10 cellular contexts compared by ENCODE assay signal in the genomic region with DNA sequence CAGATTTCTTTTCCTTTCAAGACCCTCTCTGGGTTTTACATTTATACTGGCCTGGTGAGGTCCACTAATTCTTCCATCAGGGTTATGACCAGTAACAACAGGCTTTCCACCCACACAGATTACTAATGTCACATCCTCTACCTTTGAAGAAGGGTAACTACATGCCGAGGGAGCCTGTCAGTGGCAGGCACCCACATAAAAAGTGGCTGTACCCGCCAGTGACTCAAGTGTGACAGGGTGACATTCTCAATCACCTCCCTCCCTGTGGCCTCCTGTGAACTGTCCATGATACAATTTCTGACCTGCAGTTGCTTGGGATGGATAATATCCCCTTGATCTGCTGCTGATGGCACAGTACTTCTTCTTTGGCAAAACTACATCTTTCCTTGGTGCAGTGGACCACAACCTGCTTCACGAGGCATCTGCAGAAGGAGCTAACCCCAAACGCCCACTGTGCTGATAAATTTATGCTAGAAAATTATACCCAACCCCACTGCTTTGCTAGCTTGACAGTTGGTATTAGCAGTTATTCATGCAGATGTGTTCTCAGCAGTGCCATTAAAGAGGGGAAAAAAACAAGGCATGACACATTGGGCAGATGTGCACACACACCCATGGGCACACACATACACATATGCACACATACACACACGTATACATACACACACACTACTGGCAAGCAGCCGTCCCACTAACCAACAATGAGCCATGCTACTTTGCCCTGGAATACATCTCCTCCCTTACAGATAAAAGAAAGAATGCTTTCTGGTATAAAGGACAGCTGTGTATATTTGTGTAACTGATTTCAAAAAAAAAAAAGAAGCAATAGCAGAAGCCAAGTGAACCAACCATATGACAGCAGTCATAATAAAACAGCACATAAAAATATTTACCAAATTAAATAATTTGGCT. TPM values are rescaled to one million over a fixed set of nuclear protein-coding genes. Genes with fewer than 3 reads are reported as not detected.
DNase-seq lines count a peak whose midpoint lies in the region; ATAC-seq and TF ChIP-seq lines count a peak whose summit lies in the region.
"Had no signal": no experiment of that assay in that cellular context is flagged by ENCODE, and none has a peak within 500 bp of the region (broad histone marks: within the 10 kb centered on the region; RNA-seq: fewer than 3 reads in every experiment).

No MANE protein-coding gene starts in this region.

- H3K9me3 ChIP-seq in BLaER1 treated with 17β-estradiol and CSF1 and Interleukin-3, amounts not matched to agents 10 nM and 100 nM (replicated peaks in 1 of 11): peaks cover 0 to 9% (median 3%) of the 10 kb centered on the region in 11 experiments; a peak in 6 of 22 replicates
- H3K9me3 ChIP-seq in right cardiac atrium (ENCODE audit: control insufficient read depth, low read length): no peaks in the 10 kb centered on the region
- no peaks in the 10 kb centered on the region for H3K9me3 ChIP-seq in colonic mucosa
- no peaks in the 10 kb centered on the region for H3K9me3 ChIP-seq in upper lobe of right lung

- no peaks in the 10 kb centered on the region for H3K27me3 ChIP-seq in BLaER1 treated with 17β-estradiol and CSF1 and Interleukin-3, amounts not matched to agents 10 nM and 100 nM
- H3K27me3 ChIP-seq in right cardiac atrium (ENCODE audit: control insufficient read depth, insufficient read depth): no peaks in the 10 kb centered on the region
- H3K27me3 ChIP-seq in colonic mucosa: no peaks in the 10 kb centered on the region
- H3K27me3 ChIP-seq in upper lobe of right lung: no peaks in the 10 kb centered on the region

- ATAC-seq in GM21360 (IDR thresholded peaks at IDR 0.05; ENCODE audit: unreplicated experiment): peak; percentile 46
- ATAC-seq in activated CD8-positive, alpha-beta T cell treated with anti-CD3 and anti-CD28 coated beads, Interleukin-2, amount 10 ng/mL, durations not matched to agents 7 days and 5 days: peak; percentile 38
- no peak for ATAC-seq in right cardiac atrium
- ATAC-seq in upper lobe of right lung: no peak

- DNase-seq in activated CD8-positive, alpha-beta T cell treated with anti-CD3 and anti-CD28 coated beads, Interleukin-2, amount 10 ng/mL, durations not matched to agents 7 days and 5 days: no peak
- DNase-seq in right cardiac atrium (no peak), hepatic stellate cell (ENCODE audit: low spot score) (no peak), colonic mucosa (no peak), LoVo (ENCODE audit: low spot score) (no peak), upper lobe of right lung (no peak)
- DNase-seq: activated CD4-positive, CD25-positive, alpha-beta regulatory T cell had no signal

- peaks cover 0 to 50% (median 0%) of the 10 kb centered on the region in 11 experiments; a peak in 5 of 22 replicates for H4K20me1 ChIP-seq in BLaER1 treated with 17β-estradiol and CSF1 and Interleukin-3, amounts not matched to agents 10 nM and 100 nM

- no peaks in the 10 kb centered on the region for H3K9me3 Mint-ChIP-seq in activated CD8-positive, alpha-beta T cell treated with anti-CD3 and anti-CD28 coated beads, Interleukin-2, amount 10 ng/mL, durations not matched to agents 7 days and 5 days (ENCODE audit: insufficient read depth)

- CTCF ChIA-PET in activated CD8-positive, alpha-beta T cell treated with anti-CD3 and anti-CD28 coated beads, Interleukin-2, amount 10 ng/mL, durations not matched to agents 7 days and 5 days (lab: Charles Lee): interaction anchor here (0.7 to 1.4 kb wide), 3 partner anchors 15 to 109 kb away, joined by 3 to 7 read pairs (median 3); no protein-coding TSS in a partner anchor

- peaks cover 17% of the 10 kb centered on the region for H3K36me3 Mint-ChIP-seq in activated CD8-positive, alpha-beta T cell treated with anti-CD3 and anti-CD28 coated beads, Interleukin-2, amount 10 ng/mL, durations not matched to agents 7 days and 5 days (ENCODE audit: low read depth)

- H3K9ac ChIP-seq in BLaER1 treated with 17β-estradiol and CSF1 and Interleukin-3, amounts not matched to agents 10 nM and 100 nM: no peak overlapping the region
- no peak overlapping the region for H3K9ac ChIP-seq in colonic mucosa (ENCODE audit: low read depth in 2 of 2, low read length in 2 of 2)
- H3K9ac ChIP-seq: parathyroid adenoma had no signal

- TF ChIP-seq CTCF in colonic mucosa (IDR thresholded peaks at IDR 0.05) (no peak), upper lobe of right lung (IDR thresholded peaks at IDR 0.05) (no peak)

- POLR2A ChIA-PET in activated CD8-positive, alpha-beta T cell treated with anti-CD3 and anti-CD28 coated beads, Interleukin-2, amount 10 ng/mL, durations not matched to agents 7 days and 5 days (lab: Charles Lee): no interaction called here

- peaks cover 54 to 70% (median 61%) of the 10 kb centered on the region in 10 experiments for H3K4me1 ChIP-seq in BLaER1 treated with 17β-estradiol and CSF1 and Interleukin-3, amounts not matched to agents 10 nM and 100 nM
- peaks cover 18% of the 10 kb centered on the region for H3K4me1 ChIP-seq in right cardiac atrium (ENCODE audit: control insufficient read depth, insufficient read depth, low read length)
- no peaks in the 10 kb centered on the region for H3K4me1 ChIP-seq in colonic mucosa
- peaks cover 39% of the 10 kb centered on the region for H3K4me1 ChIP-seq in upper lobe of right lung
- H3K4me1 ChIP-seq: parathyroid adenoma had no signal

- H3K4me3 Mint-ChIP-seq in activated CD8-positive, alpha-beta T cell treated with anti-CD3 and anti-CD28 coated beads, Interleukin-2, amount 10 ng/mL, durations not matched to agents 7 days and 5 days: no peak overlapping the region

- H3K27ac Mint-ChIP-seq in activated CD8-positive, alpha-beta T cell treated with anti-CD3 and anti-CD28 coated beads, Interleukin-2, amount 10 ng/mL, durations not matched to agents 7 days and 5 days: peak overlapping the region; percentile 22

- peak overlapping the region; percentile 23 to 74 (median 57) for H3K4me2 ChIP-seq in BLaER1 treated with 17β-estradiol and CSF1 and Interleukin-3, amounts not matched to agents 10 nM and 100 nM

- no peak overlapping the region for H3K4me3 ChIP-seq in BLaER1 treated with 17β-estradiol and CSF1 and Interleukin-3, amounts not matched to agents 10 nM and 100 nM
- H3K4me3 ChIP-seq in right cardiac atrium (ENCODE audit: low read length): no peak overlapping the region
- H3K4me3 ChIP-seq in colonic mucosa: no peak overlapping the region
- H3K4me3 ChIP-seq in upper lobe of right lung: no peak overlapping the region

- intact Hi-C loops in right cardiac atrium (cut with DNase I) (no loop called here), colonic mucosa (cut with DNase I) (no loop called here), upper lobe of right lung (cut with DNase I) (no loop called here)

- peaks cover 49% of the 10 kb centered on the region for H3K4me1 Mint-ChIP-seq in activated CD8-positive, alpha-beta T cell treated with anti-CD3 and anti-CD28 coated beads, Interleukin-2, amount 10 ng/mL, durations not matched to agents 7 days and 5 days (ENCODE audit: low read depth)

- peaks cover 0 to 9% (median 5%) of the 10 kb centered on the region in 11 experiments; a peak in 6 of 22 replicates for H3K36me3 ChIP-seq in BLaER1 treated with 17β-estradiol and CSF1 and Interleukin-3, amounts not matched to agents 10 nM and 100 nM
- H3K36me3 ChIP-seq in colonic mucosa (no peaks in the 10 kb centered on the region), upper lobe of right lung (no peaks in the 10 kb centered on the region)

- H3K27ac ChIP-seq in BLaER1 treated with 17β-estradiol and CSF1 and Interleukin-3, amounts not matched to agents 10 nM and 100 nM: 0 out of 22 replicates have a peak overlapping the region, but pooled peaks of 1 of the 11 experiments have one; percentile 27
- peak overlapping the region; percentile 94 for H3K27ac ChIP-seq in right cardiac atrium (ENCODE audit: low read length)
- H3K27ac ChIP-seq in colonic mucosa: no peak overlapping the region
- no peak overlapping the region for H3K27ac ChIP-seq in upper lobe of right lung
- H3K27ac ChIP-seq: parathyroid adenoma had no signal

- 62% methylated on average over 6 of the region's 6 CpGs for WGBS in right cardiac atrium

- no peaks in the 10 kb centered on the region for H3K27me3 Mint-ChIP-seq in activated CD8-positive, alpha-beta T cell treated with anti-CD3 and anti-CD28 coated beads, Interleukin-2, amount 10 ng/mL, durations not matched to agents 7 days and 5 days (ENCODE audit: low read depth)

RNA-seq across cellular contexts. Expression of gene GFOD1, which starts 20.8 kb away (rescaled TPM):
- total RNA-seq in activated CD8-positive, alpha-beta T cell treated with anti-CD3 and anti-CD28 coated beads, Interleukin-2, amount 10 ng/mL, durations not matched to agents 7 days and 5 days: 1 to 10 TPM; 8.0 to 8.7 TPM
- 10 to 100 TPM; 51.0 to 81.7 (median 54.7) TPM for total RNA-seq in right cardiac atrium
- 30.3 TPM for polyA plus RNA-seq in right cardiac atrium
- 1 to 10 TPM; 6.9 to 7.6 TPM for total RNA-seq in colonic mucosa
- total RNA-seq in upper lobe of right lung: 33.7 TPM

Comparison
In these comparisons a context has a peak if more than half of its experiments do, and no peak if none do; other contexts are left out.
1. ATAC-seq: peak in GM21360 (single experiment) and activated CD8-positive, alpha-beta T cell treated with anti-CD3 and anti-CD28 coated beads, Interleukin-2, amount 10 ng/mL, durations not matched to agents 7 days and 5 days (single experiment); none in right cardiac atrium (0 of 2) and upper lobe of right lung (single experiment).